In genomic region chr5:850511-851006, GRCh38 we compare ENCODE assay signal across 11 cellular contexts. TPM values are rescaled to one million over a fixed set of nuclear protein-coding genes. Genes with fewer than 3 reads are reported as not detected.
DNase-seq lines count a peak whose midpoint lies in the region; ATAC-seq and TF ChIP-seq lines count a peak whose summit lies in the region.
"Had no signal": no experiment of that assay in that cellular context is flagged by ENCODE, and none has a peak within 500 bp of the region (broad histone marks: within the 10 kb centered on the region; RNA-seq: fewer than 3 reads in every experiment).

Gene ZDHHC11, minus strand, starts transcription at chr5:850986. Its CDS starts 384 bp downstream, at chr5:850602.

- H3K9me2 ChIP-seq in GM23248 (ENCODE audit: insufficient read depth): no peaks in the 10 kb centered on the region

- H3K36me3 Mint-ChIP-seq in endodermal cell (ENCODE audit: low read depth) (peaks cover 2% of the 10 kb centered on the region), neural crest cell (ENCODE audit: low read depth) (no peaks in the 10 kb centered on the region)
- peaks cover 0 to 6% (median 0%) of the 10 kb centered on the region in 5 donors for H3K36me3 Mint-ChIP-seq in naive thymus-derived CD4-positive, alpha-beta T cell
- H3K36me3 Mint-ChIP-seq: naive B cell had no signal

- POLR2A ChIA-PET in naive thymus-derived CD4-positive, alpha-beta T cell (lab: Charles Lee): no interaction called here

- WGBS in endodermal cell (ENCODE audit: insufficient coverage in 1 of 2, insufficient read length in 1 of 2), 2 experiments: 73 to 88% methylated on average over 18 to 27 of the region's 27 CpGs
- WGBS in GM23248 (ENCODE audit: low coverage in 1 of 2, low lambda C conversion rate in 2 of 2, missing lambda C conversion rate in 2 of 2), 2 experiments: 64 to 68% methylated on average over 24 of the region's 27 CpGs

- no peaks in the 10 kb centered on the region for H4K20me1 ChIP-seq in GM23248 (ENCODE audit: insufficient read depth)

- no peak within 1 kb of the TSS for H3K27ac Mint-ChIP-seq in endodermal cell
- peak within 1 kb of the TSS; percentile 87 for H3K27ac Mint-ChIP-seq in neural crest cell (ENCODE audit: unreplicated experiment)
- H3K27ac Mint-ChIP-seq in naive thymus-derived CD4-positive, alpha-beta T cell: no peak within 1 kb of the TSS
- H3K27ac Mint-ChIP-seq: naive B cell had no signal

- H3K4me1 Mint-ChIP-seq in endodermal cell (no peaks in the 10 kb centered on the region), neural crest cell (peaks cover 15% of the 10 kb centered on the region)
- H3K4me1 Mint-ChIP-seq in naive thymus-derived CD4-positive, alpha-beta T cell: peaks cover 0 to 11% (median 2%) of the 10 kb centered on the region in 7 donors
- H3K4me1 Mint-ChIP-seq: naive B cell had no signal

- no peaks in the 10 kb centered on the region for H3K27me3 ChIP-seq in endodermal cell (ENCODE audit: control insufficient read depth, insufficient read depth, low read length, poor library complexity, severe bottlenecking)
- peaks cover 4% of the 10 kb centered on the region; the same call in 1 of the 2 replicates for H3K27me3 ChIP-seq in GM23248 (replicated peaks; ENCODE audit: insufficient read depth)
- no peaks in the 10 kb centered on the region for H3K27me3 ChIP-seq in naive thymus-derived CD4-positive, alpha-beta T cell (ENCODE audit: control insufficient read depth in 2 of 2, insufficient read depth in 2 of 2, low read length in 2 of 2)

- ATAC-seq in GM18873 (IDR thresholded peaks at IDR 0.05; ENCODE audit: low FRiP score, unreplicated experiment): no peak
- no peak for ATAC-seq in naive thymus-derived CD4-positive, alpha-beta T cell
- ATAC-seq: Panc1 had no signal

- no peak within 1 kb of the TSS for H3K4me3 ChIP-seq in endodermal cell (ENCODE audit: low read length)
- no peak within 1 kb of the TSS for H3K4me3 ChIP-seq in GM23248
- H3K4me3 ChIP-seq in naive thymus-derived CD4-positive, alpha-beta T cell (ENCODE audit: low read length): no peak within 1 kb of the TSS

- no peak within 1 kb of the TSS for H3K9ac ChIP-seq in endodermal cell (ENCODE audit: extremely low read depth, low read length, poor library complexity, severe bottlenecking)
- no peak within 1 kb of the TSS for H3K9ac ChIP-seq in GM23248

- H3K4me3 Mint-ChIP-seq in endodermal cell (no peak within 1 kb of the TSS), neural crest cell (peak within 1 kb of the TSS; percentile 23)
- no peak within 1 kb of the TSS for H3K4me3 Mint-ChIP-seq in naive thymus-derived CD4-positive, alpha-beta T cell
- H3K4me3 Mint-ChIP-seq: naive B cell had no signal

- DNase-seq in COLO668 (lab: John Stamatoyannopoulos, UW; ENCODE audit: unreplicated experiment) (peak; percentile 57), HuH-7 (ENCODE audit: low spot score) (peak; percentile 47), endodermal cell (no peak), neural crest cell (ENCODE audit: low read depth, low spot score) (peak; percentile 44), GM23248 (no peak)
- no peak for DNase-seq in stimulated activated naive CD4-positive, alpha-beta T cell treated with Interleukin-2 at 50 U/mL for 16 hours (lab: John Stamatoyannopoulos, UW)
- no peak for DNase-seq in naive thymus-derived CD4-positive, alpha-beta T cell
- DNase-seq: erythroblast, naive B cell had no signal

- intact Hi-C loops in naive thymus-derived CD4-positive, alpha-beta T cell (cut with micrococcal nuclease): no loop called here

- H3K79me2 ChIP-seq in GM23248 (ENCODE audit: insufficient read depth): no peaks in the 10 kb centered on the region

- no peaks in the 10 kb centered on the region for H3K4me1 ChIP-seq in endodermal cell (ENCODE audit: control insufficient read depth, insufficient read depth, low read length)
- H3K4me1 ChIP-seq in GM23248 (ENCODE audit: insufficient read depth): no peaks in the 10 kb centered on the region
- no peaks in the 10 kb centered on the region for H3K4me1 ChIP-seq in naive thymus-derived CD4-positive, alpha-beta T cell (ENCODE audit: control insufficient read depth in 2 of 2, insufficient read depth in 2 of 2, low read length in 2 of 2)

- no peak within 1 kb of the TSS for H3K4me2 ChIP-seq in GM23248 (ENCODE audit: unreplicated experiment)

- H3F3A ChIP-seq in GM23248 (ENCODE audit: insufficient read depth): no peaks in the 10 kb centered on the region

- H3K9me3 Mint-ChIP-seq in endodermal cell (no peaks in the 10 kb centered on the region), neural crest cell (no peaks in the 10 kb centered on the region)
- H3K9me3 Mint-ChIP-seq in naive thymus-derived CD4-positive, alpha-beta T cell: peaks cover 0 to 2% (median 0%) of the 10 kb centered on the region in 11 donors
- H3K9me3 Mint-ChIP-seq: naive B cell had no signal

- H3K9me3 ChIP-seq in endodermal cell (ENCODE audit: control insufficient read depth, low read length) (no peaks in the 10 kb centered on the region), GM23248 (ENCODE audit: low read depth) (no peaks in the 10 kb centered on the region)
- H3K9me3 ChIP-seq in naive thymus-derived CD4-positive, alpha-beta T cell (ENCODE audit: control insufficient read depth in 2 of 3, low read length in 3 of 3): no peaks in the 10 kb centered on the region

- no peak within 1 kb of the TSS for H3K27ac ChIP-seq in endodermal cell (ENCODE audit: low read depth, low read length)
- H3K27ac ChIP-seq in GM23248: no peak within 1 kb of the TSS
- no peak within 1 kb of the TSS for H3K27ac ChIP-seq in naive thymus-derived CD4-positive, alpha-beta T cell (ENCODE audit: low read depth, low read length)

- CTCF ChIA-PET in naive thymus-derived CD4-positive, alpha-beta T cell (lab: Charles Lee): no interaction called here

- H2AFZ ChIP-seq in GM23248: no peak within 1 kb of the TSS

- TF ChIP-seq CTCF in endodermal cell (conservative IDR thresholded peaks at IDR 0.05) (no peak), neural crest cell (conservative IDR thresholded peaks at IDR 0.05) (no peak)

- H3K36me3 ChIP-seq in endodermal cell (ENCODE audit: control insufficient read depth, insufficient read depth, low read length) (no peaks in the 10 kb centered on the region), GM23248 (ENCODE audit: low read depth) (no peaks in the 10 kb centered on the region)
- H3K36me3 ChIP-seq in naive thymus-derived CD4-positive, alpha-beta T cell (ENCODE audit: control insufficient read depth in 2 of 3, insufficient read depth in 3 of 3, low read length in 3 of 3): no peaks in the 10 kb centered on the region

- H3K27me3 Mint-ChIP-seq in endodermal cell (ENCODE audit: insufficient read depth) (no peaks in the 10 kb centered on the region), neural crest cell (ENCODE audit: low read depth) (peaks cover 20% of the 10 kb centered on the region)
- H3K27me3 Mint-ChIP-seq in naive thymus-derived CD4-positive, alpha-beta T cell: peaks cover 0 to 10% (median 4%) of the 10 kb centered on the region in 5 donors

- in situ Hi-C loops in GM23248 (cut with MboI): no loop called here

RNA-seq across cellular contexts. Expression of gene ZDHHC11, which starts in this region (rescaled TPM):
- total RNA-seq in endodermal cell: 10 to 100 TPM; 10.6 to 28.9 TPM
- polyA plus RNA-seq in endodermal cell (2013, experiment 1 of 2): 8.4 TPM
- 10.4 TPM for polyA plus RNA-seq in endodermal cell (2013, experiment 2 of 2)
- 14.5 and 17.2 TPM in 2 replicates for total RNA-seq in neural crest cell
- 0.65 TPM in 1 of 2 replicates, not detected in the other for total RNA-seq in GM23248 (2014; rRNA removed; shearing (Covaris generic))
- polyA plus RNA-seq in GM23248 (2016; fragmentation: Nextera tagmentation; extraction: Ambion mirVana): 0.19 and 0.26 TPM in 2 replicates
- 10 to 100 TPM in 2 of 5 experiments, 1 to 10 TPM in 3; 7.1 to 22.1 (median 9.6) TPM for total RNA-seq in naive thymus-derived CD4-positive, alpha-beta T cell
- polyA plus RNA-seq in naive thymus-derived CD4-positive, alpha-beta T cell: under 1 TPM in 1 of 2 donors, not detected in 1; 0.20 TPM

Comparison
In these comparisons a context has a peak if more than half of its experiments do, and no peak if none do; other contexts are left out.
1. DNase-seq: peak in COLO668 (single experiment), HuH-7 (single experiment) and neural crest cell (single experiment); none in endodermal cell (single experiment), GM23248 (single experiment), stimulated activated naive CD4-positive, alpha-beta T cell treated with Interleukin-2 at 50 U/mL for 16 hours (single experiment) and naive thymus-derived CD4-positive, alpha-beta T cell (0 of 9).